1 cellular context compared by ENCODE assay signal in the genomic region with DNA sequence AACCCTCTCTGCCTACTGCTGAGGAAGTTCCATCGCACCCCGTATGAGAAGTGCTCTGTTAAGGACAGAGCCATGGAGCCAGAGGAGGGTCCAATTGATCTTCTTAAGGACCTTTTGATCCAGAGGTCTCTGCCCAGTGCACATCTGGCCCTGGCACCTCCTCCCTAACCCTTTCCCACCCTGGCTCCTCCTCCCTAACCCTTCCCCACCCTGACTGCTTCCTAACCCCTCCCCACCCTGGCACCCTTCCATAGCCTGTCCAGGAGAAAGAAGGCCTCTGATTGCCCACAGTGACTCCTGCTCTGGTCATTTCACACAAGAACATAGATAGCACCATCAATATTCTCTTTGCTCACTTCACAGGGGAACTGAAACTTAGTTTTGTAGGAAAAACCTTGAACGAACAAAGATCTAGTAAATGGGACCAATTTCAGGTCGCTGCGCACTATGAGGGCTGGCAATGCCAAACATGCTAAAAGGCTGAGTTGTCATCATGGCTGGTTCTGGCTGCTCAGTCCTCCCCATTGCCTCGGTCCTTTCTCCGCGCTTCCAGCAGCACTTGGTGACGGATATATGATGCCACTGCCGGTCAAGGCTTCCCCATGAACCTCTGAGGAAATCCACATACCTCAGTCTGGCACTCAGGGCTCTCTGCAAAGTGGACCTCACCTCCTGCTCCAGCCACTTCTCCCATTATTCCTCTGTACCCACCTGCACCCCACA.
TF ChIP-seq lines count a peak whose summit lies in the region.

No MANE protein-coding gene starts in this region.

TF ChIP-seq in HepG2, 621 proteins besides CTCF, POLR2A, EP300 and RAD21 (continued from another document):
- TF ChIP-seq, protein P1, sequence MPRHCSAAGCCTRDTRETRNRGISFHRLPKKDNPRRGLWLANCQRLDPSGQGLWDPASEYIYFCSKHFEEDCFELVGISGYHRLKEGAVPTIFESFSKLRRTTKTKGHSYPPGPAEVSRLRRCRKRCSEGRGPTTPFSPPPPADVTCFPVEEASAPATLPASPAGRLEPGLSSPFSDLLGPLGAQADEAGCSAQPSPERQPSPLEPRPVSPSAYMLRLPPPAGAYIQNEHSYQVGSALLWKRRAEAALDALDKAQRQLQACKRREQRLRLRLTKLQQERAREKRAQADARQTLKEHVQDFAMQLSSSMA (CRISPR knock-in tag; IDR thresholded peaks at IDR 0.05): 0 out of 2 replicates have a peak, but pooled peaks have one; percentile 26
- no peak for TF ChIP-seq RXRB (CRISPR knock-in tag; IDR thresholded peaks at IDR 0.05; ENCODE audit: borderline replicate concordance)
- no peak for TF ChIP-seq ZNF3 (CRISPR knock-in tag; IDR thresholded peaks at IDR 0.05)
- no peak for TF ChIP-seq GLI4 (CRISPR knock-in tag; IDR thresholded peaks at IDR 0.05; ENCODE audit: borderline replicate concordance)
- no peak for TF ChIP-seq ZMYM4 (CRISPR knock-in tag; IDR thresholded peaks at IDR 0.05)
- peak; percentile 25 for TF ChIP-seq TEAD3 (CRISPR knock-in tag; optimal IDR thresholded peaks at IDR 0.05; ENCODE audit: borderline replicate concordance)
- TF ChIP-seq ZSCAN12 (CRISPR knock-in tag; IDR thresholded peaks at IDR 0.05): no peak
- TF ChIP-seq ZC3H13 (CRISPR knock-in tag; IDR thresholded peaks at IDR 0.05): no peak
- TF ChIP-seq RCOR2 (CRISPR knock-in tag; IDR thresholded peaks at IDR 0.05): no peak
- no peak for TF ChIP-seq BORCS8-MEF2B (CRISPR knock-in tag; IDR thresholded peaks at IDR 0.05)
- TF ChIP-seq, protein P2, sequence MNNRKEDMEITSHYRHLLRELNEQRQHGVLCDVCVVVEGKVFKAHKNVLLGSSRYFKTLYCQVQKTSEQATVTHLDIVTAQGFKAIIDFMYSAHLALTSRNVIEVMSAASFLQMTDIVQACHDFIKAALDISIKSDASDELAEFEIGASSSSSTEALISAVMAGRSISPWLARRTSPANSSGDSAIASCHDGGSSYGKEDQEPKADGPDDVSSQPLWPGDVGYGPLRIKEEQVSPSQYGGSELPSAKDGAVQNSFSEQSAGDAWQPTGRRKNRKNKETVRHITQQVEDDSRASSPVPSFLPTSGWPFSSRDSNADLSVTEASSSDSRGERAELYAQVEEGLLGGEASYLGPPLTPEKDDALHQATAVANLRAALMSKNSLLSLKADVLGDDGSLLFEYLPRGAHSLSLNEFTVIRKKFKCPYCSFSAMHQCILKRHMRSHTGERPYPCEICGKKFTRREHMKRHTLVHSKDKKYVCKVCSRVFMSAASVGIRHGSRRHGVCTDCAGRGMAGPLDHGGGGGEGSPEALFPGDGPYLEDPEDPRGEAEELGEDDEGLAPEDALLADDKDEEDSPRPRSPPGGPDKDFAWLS (CRISPR knock-in tag; IDR thresholded peaks at IDR 0.05; ENCODE audit: borderline replicate concordance): no peak
- no peak for TF ChIP-seq ZNF605 (CRISPR knock-in tag; IDR thresholded peaks at IDR 0.05)
- no peak for TF ChIP-seq ZNF589 (CRISPR knock-in tag; conservative IDR thresholded peaks at IDR 0.05)
- TF ChIP-seq NR0B2 (CRISPR knock-in tag; IDR thresholded peaks at IDR 0.05): no peak
- TF ChIP-seq AHDC1 (CRISPR knock-in tag; IDR thresholded peaks at IDR 0.05; ENCODE audit: borderline replicate concordance): no peak
- no peak for TF ChIP-seq ARNT (IDR thresholded peaks at IDR 0.05)
- TF ChIP-seq CAMTA2 (CRISPR knock-in tag; IDR thresholded peaks at IDR 0.05; ENCODE audit: borderline replicate concordance): no peak
- TF ChIP-seq, protein P3, sequence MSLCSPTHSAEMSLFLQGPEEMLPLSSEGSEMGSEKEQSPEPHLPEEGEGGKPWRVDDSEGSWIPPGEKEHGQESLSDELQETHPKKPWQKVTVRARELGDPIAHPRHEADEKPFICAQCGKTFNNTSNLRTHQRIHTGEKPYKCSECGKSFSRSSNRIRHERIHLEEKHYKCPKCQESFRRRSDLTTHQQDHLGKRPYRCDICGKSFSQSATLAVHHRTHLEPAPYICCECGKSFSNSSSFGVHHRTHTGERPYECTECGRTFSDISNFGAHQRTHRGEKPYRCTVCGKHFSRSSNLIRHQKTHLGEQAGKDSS (CRISPR knock-in tag; IDR thresholded peaks at IDR 0.05; ENCODE audit: borderline replicate concordance, low read depth): no peak
- 0 out of 2 replicates have a peak, but pooled peaks have one; percentile 20 for TF ChIP-seq ZNF761 (CRISPR knock-in tag; conservative IDR thresholded peaks at IDR 0.05)
- no peak for TF ChIP-seq MBD4 (IDR thresholded peaks at IDR 0.05; ENCODE audit: borderline replicate concordance, low read length)
- no peak for TF ChIP-seq CHD2 (IDR thresholded peaks at IDR 0.05; ENCODE audit: low read depth, low read length)
- no peak for TF ChIP-seq ZNF546 (CRISPR knock-in tag; conservative IDR thresholded peaks at IDR 0.05)
- TF ChIP-seq TGIF2 (CRISPR knock-in tag; IDR thresholded peaks at IDR 0.05): no peak
- TF ChIP-seq ZSCAN30 (CRISPR knock-in tag; IDR thresholded peaks at IDR 0.05): no peak
- no peak for TF ChIP-seq ZZZ3 (CRISPR knock-in tag; IDR thresholded peaks at IDR 0.05; ENCODE audit: borderline replicate concordance)
- TF ChIP-seq ZSCAN22 (CRISPR knock-in tag; IDR thresholded peaks at IDR 0.05): no peak
- no peak for TF ChIP-seq BCL6 (CRISPR knock-in tag; IDR thresholded peaks at IDR 0.05)
- no peak for TF ChIP-seq SALL2 (CRISPR knock-in tag; IDR thresholded peaks at IDR 0.05)
- no peak for TF ChIP-seq ARHGAP35 (CRISPR knock-in tag; IDR thresholded peaks at IDR 0.05; ENCODE audit: borderline replicate concordance)
- no peak for TF ChIP-seq HNRNPL (IDR thresholded peaks at IDR 0.05; ENCODE audit: low read depth, low read length)
- no peak; the same call in 1 of the 2 replicates for TF ChIP-seq ZNF263 (CRISPR knock-in tag; IDR thresholded peaks at IDR 0.05)
- no peak for TF ChIP-seq EZH2 (conservative IDR thresholded peaks at IDR 0.05; ENCODE audit: low read depth, low read length)
- TF ChIP-seq ZNF773 (CRISPR knock-in tag; IDR thresholded peaks at IDR 0.05; ENCODE audit: borderline replicate concordance): no peak
- TF ChIP-seq FIP1L1 (IDR thresholded peaks at IDR 0.05; ENCODE audit: borderline replicate concordance, insufficient read depth, low read depth, low read length): no peak
